ENCODE assay signal across 1 cellular context in the genomic region with DNA sequence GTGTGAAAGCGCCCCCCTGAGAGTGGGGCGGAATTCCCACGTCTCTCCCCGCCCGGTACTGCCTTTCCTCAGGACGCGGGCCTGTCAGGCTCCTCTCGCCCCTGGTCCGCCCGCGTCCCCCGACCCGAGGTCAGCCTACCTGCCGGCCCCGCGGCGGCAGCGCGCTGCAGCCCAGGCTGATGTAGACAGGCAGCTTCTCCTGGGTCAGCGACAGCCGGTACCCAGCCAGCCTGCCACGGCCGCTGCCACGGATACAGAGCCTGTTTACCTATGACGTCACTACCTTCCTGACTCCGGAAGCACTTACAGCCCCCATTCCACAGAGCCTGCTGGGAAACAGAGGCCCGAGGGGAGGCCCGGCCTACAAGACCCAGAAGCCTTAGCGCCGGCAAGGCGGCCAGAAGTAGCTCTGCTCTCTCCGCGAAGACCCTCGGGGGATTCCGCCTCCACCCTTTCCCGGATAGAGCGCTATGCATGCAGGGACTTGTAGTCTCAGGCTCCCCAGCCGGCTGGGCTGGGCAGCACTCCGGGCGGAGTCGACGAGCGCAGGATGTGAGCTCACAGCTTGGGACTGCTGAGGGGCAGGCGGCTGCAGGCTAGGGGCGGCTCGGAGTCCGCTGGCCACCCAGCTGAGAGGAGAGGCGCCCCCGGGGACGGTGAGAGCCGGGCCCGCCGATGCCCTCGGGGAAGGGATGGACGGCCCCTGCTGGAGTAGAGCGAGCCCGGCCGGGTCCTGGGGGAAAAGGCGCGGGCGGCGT.
TF ChIP-seq lines count a peak whose summit lies in the region.

TSS of gene IFT20 (minus strand) at position 272 of the 758 bp plus-strand sequence. CDS start 3,487 bp downstream, outside the sequence.
A gene with protein sequence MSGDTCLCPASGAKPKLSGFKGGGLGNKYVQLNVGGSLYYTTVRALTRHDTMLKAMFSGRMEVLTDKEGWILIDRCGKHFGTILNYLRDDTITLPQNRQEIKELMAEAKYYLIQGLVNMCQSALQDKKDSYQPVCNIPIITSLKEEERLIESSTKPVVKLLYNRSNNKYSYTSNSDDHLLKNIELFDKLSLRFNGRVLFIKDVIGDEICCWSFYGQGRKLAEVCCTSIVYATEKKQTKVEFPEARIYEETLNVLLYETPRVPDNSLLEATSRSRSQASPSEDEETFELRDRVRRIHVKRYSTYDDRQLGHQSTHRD (plus strand): TSS at position 561 of the 758 bp plus-strand sequence. CDS start 3,761 bp downstream, outside the sequence.

TF ChIP-seq in K562, 482 proteins besides CTCF, POLR2A, EP300 and RAD21 (continued from another document and continues in another):
- no peak for TF ChIP-seq CBX5 (IDR thresholded peaks at IDR 0.05; ENCODE audit: borderline replicate concordance, low read depth)
- TF ChIP-seq SIN3A (IDR thresholded peaks at IDR 0.05; ENCODE audit: borderline replicate concordance in 2 of 2, control insufficient read depth in 1 of 2, low read depth in 2 of 2, low read length in 2 of 2) = peak; percentile 74 to 96; a peak in 3 of 4 replicates
- TF ChIP-seq TRIM24 (IDR thresholded peaks at IDR 0.05) = no peak
- 0 out of 2 replicates have a peak, but pooled peaks have one; percentile 59 for TF ChIP-seq ZNF79 (CRISPR knock-in tag; IDR thresholded peaks at IDR 0.05; ENCODE audit: low read depth)
- TF ChIP-seq SIX5 (IDR thresholded peaks at IDR 0.05; ENCODE audit: borderline replicate concordance in 1 of 2, insufficient read depth in 1 of 2, low read depth in 1 of 2, low read length in 2 of 2) = peak; percentile 94 to 95
- TF ChIP-seq PHF21A (IDR thresholded peaks at IDR 0.05; ENCODE audit: borderline replicate concordance, low read depth) = no peak
- peak; percentile 99 for TF ChIP-seq FOXJ2 (tag; IDR thresholded peaks at IDR 0.05)
- no peak for TF ChIP-seq PHB (CRISPR knock-in tag; IDR thresholded peaks at IDR 0.05)
- TF ChIP-seq KDM2B (CRISPR knock-in tag; IDR thresholded peaks at IDR 0.05) = no peak
- TF ChIP-seq ZNF184 (CRISPR knock-in tag; IDR thresholded peaks at IDR 0.05) = no peak
- peak; percentile 78; the same call in 1 of the 2 replicates for TF ChIP-seq FOXO4 (CRISPR knock-in tag; IDR thresholded peaks at IDR 0.05)
- TF ChIP-seq ZNF143 (CRISPR knock-in tag; IDR thresholded peaks at IDR 0.05) = peak; percentile 95
- peak; percentile 76; the same call in 1 of the 2 replicates for TF ChIP-seq HDAC8 (tag; IDR thresholded peaks at IDR 0.05)
- no peak for TF ChIP-seq E2F6 (IDR thresholded peaks at IDR 0.05; ENCODE audit: borderline replicate concordance in 1 of 2, extremely low read depth in 1 of 2, insufficient read depth in 1 of 2, insufficient read length in 1 of 2, low read depth in 1 of 2, low read length in 1 of 2, poor library complexity in 1 of 2, severe bottlenecking in 1 of 2)
- no peak for TF ChIP-seq SAFB2 (IDR thresholded peaks at IDR 0.05; ENCODE audit: borderline replicate concordance, low read depth, low read length, severe bottlenecking)
- no peak for TF ChIP-seq EZH2 (IDR thresholded peaks at IDR 0.05; ENCODE audit: borderline replicate concordance, low read depth, low read length)
- TF ChIP-seq WHSC1 (IDR thresholded peaks at IDR 0.05; ENCODE audit: low read length) = no peak
- TF ChIP-seq ARNT (IDR thresholded peaks at IDR 0.05) = no peak
- TF ChIP-seq NKRF (IDR thresholded peaks at IDR 0.05; ENCODE audit: borderline replicate concordance) = peak; percentile 62
- TF ChIP-seq RFX5 (IDR thresholded peaks at IDR 0.05; ENCODE audit: low read depth, low read length) = peak; percentile 64; the same call in 1 of the 2 replicates
- TF ChIP-seq DACH1 (IDR thresholded peaks at IDR 0.05; ENCODE audit: partially characterized antibody) = no peak
- 0 out of 2 replicates have a peak, but pooled peaks have one; percentile 4 for TF ChIP-seq ARID1B (IDR thresholded peaks at IDR 0.05)
- no peak for TF ChIP-seq IRF2 (CRISPR knock-in tag; IDR thresholded peaks at IDR 0.05)
- peak in 1 of 2 experiments; percentile 23; a peak in 1 of 4 replicates for TF ChIP-seq SRF (CRISPR knock-in tag; IDR thresholded peaks at IDR 0.05)
- TF ChIP-seq HNRNPLL (IDR thresholded peaks at IDR 0.05; ENCODE audit: low read depth, low read length, poor library complexity, severe bottlenecking) = peak; percentile 39
- TF ChIP-seq MCM2 (IDR thresholded peaks at IDR 0.05; ENCODE audit: low read depth) = no peak
- TF ChIP-seq, protein P1, sequence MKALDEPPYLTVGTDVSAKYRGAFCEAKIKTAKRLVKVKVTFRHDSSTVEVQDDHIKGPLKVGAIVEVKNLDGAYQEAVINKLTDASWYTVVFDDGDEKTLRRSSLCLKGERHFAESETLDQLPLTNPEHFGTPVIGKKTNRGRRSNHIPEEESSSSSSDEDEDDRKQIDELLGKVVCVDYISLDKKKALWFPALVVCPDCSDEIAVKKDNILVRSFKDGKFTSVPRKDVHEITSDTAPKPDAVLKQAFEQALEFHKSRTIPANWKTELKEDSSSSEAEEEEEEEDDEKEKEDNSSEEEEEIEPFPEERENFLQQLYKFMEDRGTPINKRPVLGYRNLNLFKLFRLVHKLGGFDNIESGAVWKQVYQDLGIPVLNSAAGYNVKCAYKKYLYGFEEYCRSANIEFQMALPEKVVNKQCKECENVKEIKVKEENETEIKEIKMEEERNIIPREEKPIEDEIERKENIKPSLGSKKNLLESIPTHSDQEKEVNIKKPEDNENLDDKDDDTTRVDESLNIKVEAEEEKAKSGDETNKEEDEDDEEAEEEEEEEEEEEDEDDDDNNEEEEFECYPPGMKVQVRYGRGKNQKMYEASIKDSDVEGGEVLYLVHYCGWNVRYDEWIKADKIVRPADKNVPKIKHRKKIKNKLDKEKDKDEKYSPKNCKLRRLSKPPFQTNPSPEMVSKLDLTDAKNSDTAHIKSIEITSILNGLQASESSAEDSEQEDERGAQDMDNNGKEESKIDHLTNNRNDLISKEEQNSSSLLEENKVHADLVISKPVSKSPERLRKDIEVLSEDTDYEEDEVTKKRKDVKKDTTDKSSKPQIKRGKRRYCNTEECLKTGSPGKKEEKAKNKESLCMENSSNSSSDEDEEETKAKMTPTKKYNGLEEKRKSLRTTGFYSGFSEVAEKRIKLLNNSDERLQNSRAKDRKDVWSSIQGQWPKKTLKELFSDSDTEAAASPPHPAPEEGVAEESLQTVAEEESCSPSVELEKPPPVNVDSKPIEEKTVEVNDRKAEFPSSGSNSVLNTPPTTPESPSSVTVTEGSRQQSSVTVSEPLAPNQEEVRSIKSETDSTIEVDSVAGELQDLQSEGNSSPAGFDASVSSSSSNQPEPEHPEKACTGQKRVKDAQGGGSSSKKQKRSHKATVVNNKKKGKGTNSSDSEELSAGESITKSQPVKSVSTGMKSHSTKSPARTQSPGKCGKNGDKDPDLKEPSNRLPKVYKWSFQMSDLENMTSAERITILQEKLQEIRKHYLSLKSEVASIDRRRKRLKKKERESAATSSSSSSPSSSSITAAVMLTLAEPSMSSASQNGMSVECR (CRISPR knock-in tag; IDR thresholded peaks at IDR 0.05) = peak; percentile 83
- TF ChIP-seq, protein P2, sequence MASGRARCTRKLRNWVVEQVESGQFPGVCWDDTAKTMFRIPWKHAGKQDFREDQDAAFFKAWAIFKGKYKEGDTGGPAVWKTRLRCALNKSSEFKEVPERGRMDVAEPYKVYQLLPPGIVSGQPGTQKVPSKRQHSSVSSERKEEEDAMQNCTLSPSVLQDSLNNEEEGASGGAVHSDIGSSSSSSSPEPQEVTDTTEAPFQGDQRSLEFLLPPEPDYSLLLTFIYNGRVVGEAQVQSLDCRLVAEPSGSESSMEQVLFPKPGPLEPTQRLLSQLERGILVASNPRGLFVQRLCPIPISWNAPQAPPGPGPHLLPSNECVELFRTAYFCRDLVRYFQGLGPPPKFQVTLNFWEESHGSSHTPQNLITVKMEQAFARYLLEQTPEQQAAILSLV (tag; IDR thresholded peaks at IDR 0.05) = no peak
- TF ChIP-seq KLF6 (CRISPR knock-in tag; IDR thresholded peaks at IDR 0.05; ENCODE audit: borderline replicate concordance) = peak; percentile 70; the same call in 1 of the 2 replicates
- TF ChIP-seq PTBP1 (IDR thresholded peaks at IDR 0.05; ENCODE audit: low read depth, low read length) = no peak
- TF ChIP-seq CTCFL (IDR thresholded peaks at IDR 0.05; ENCODE audit: borderline replicate concordance, insufficient read depth, low read depth, low read length, poor library complexity, severe bottlenecking) = peak; percentile 19
- TF ChIP-seq ZNF274 (IDR thresholded peaks at IDR 0.05; ENCODE audit: borderline replicate concordance, low read depth, low read length) = no peak
- no peak for TF ChIP-seq BRD9 (IDR thresholded peaks at IDR 0.05; ENCODE audit: low read depth, partially characterized antibody)
- TF ChIP-seq ZNF212 (CRISPR knock-in tag; IDR thresholded peaks at IDR 0.05) = 0 out of 2 replicates have a peak, but pooled peaks have one; percentile 25
- TF ChIP-seq MAX (CRISPR knock-in tag; IDR thresholded peaks at IDR 0.05) = peak; percentile 16; the same call in 1 of the 2 replicates
- TF ChIP-seq, protein P3, sequence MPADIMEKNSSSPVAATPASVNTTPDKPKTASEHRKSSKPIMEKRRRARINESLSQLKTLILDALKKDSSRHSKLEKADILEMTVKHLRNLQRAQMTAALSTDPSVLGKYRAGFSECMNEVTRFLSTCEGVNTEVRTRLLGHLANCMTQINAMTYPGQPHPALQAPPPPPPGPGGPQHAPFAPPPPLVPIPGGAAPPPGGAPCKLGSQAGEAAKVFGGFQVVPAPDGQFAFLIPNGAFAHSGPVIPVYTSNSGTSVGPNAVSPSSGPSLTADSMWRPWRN (IDR thresholded peaks at IDR 0.05; ENCODE audit: low read depth) = no peak
- TF ChIP-seq, protein P4, sequence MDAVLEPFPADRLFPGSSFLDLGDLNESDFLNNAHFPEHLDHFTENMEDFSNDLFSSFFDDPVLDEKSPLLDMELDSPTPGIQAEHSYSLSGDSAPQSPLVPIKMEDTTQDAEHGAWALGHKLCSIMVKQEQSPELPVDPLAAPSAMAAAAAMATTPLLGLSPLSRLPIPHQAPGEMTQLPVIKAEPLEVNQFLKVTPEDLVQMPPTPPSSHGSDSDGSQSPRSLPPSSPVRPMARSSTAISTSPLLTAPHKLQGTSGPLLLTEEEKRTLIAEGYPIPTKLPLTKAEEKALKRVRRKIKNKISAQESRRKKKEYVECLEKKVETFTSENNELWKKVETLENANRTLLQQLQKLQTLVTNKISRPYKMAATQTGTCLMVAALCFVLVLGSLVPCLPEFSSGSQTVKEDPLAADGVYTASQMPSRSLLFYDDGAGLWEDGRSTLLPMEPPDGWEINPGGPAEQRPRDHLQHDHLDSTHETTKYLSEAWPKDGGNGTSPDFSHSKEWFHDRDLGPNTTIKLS (IDR thresholded peaks at IDR 0.05; ENCODE audit: borderline replicate concordance, low read depth) = peak; percentile 99
- no peak for TF ChIP-seq BCL6 (CRISPR knock-in tag; IDR thresholded peaks at IDR 0.05)
- TF ChIP-seq, protein P5, sequence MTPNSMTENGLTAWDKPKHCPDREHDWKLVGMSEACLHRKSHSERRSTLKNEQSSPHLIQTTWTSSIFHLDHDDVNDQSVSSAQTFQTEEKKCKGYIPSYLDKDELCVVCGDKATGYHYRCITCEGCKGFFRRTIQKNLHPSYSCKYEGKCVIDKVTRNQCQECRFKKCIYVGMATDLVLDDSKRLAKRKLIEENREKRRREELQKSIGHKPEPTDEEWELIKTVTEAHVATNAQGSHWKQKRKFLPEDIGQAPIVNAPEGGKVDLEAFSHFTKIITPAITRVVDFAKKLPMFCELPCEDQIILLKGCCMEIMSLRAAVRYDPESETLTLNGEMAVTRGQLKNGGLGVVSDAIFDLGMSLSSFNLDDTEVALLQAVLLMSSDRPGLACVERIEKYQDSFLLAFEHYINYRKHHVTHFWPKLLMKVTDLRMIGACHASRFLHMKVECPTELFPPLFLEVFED (CRISPR knock-in tag; conservative IDR thresholded peaks at IDR 0.05) = peak; percentile 81; the same call in 1 of the 2 replicates
- TF ChIP-seq TAF15 (IDR thresholded peaks at IDR 0.05; ENCODE audit: low read depth, low read length) = no peak
- TF ChIP-seq JUNB (CRISPR knock-in tag; conservative IDR thresholded peaks at IDR 0.05) = peak; percentile 98
